In genomic region chr1:203536981-203537455, GRCh38 we compare ENCODE assay signal across 2 cellular contexts.
TF ChIP-seq lines count a peak whose summit lies in the region.

No MANE protein-coding gene starts in this region.

TF ChIP-seq in SK-N-SH, 30 proteins besides CTCF, POLR2A, EP300 and RAD21 (continued from another document):
- TF ChIP-seq REST (IDR thresholded peaks at IDR 0.05; ENCODE audit: low read depth, low read length) (no peak), TCF12 (IDR thresholded peaks at IDR 0.05) (no peak), USF2 (IDR thresholded peaks at IDR 0.05; ENCODE audit: borderline replicate concordance, low read depth, low read length) (no peak), MAX (IDR thresholded peaks at IDR 0.05; ENCODE audit: low read depth) (no peak), YY1 (IDR thresholded peaks at IDR 0.05; ENCODE audit: low read depth) (no peak), USF1 (IDR thresholded peaks at IDR 0.05; ENCODE audit: borderline replicate concordance, low read depth) (no peak), GATA2 (CRISPR knock-in tag; IDR thresholded peaks at IDR 0.05) (no peak), EZH2phosphoT487 (IDR thresholded peaks at IDR 0.05; ENCODE audit: borderline replicate concordance, low read depth) (no peak), NFIC (IDR thresholded peaks at IDR 0.05; ENCODE audit: borderline replicate concordance) (peak; percentile 68), MEF2A (IDR thresholded peaks at IDR 0.05; ENCODE audit: borderline replicate concordance, low read depth) (no peak), FOSL2 (IDR thresholded peaks at IDR 0.05; ENCODE audit: borderline replicate concordance, low read depth) (peak; percentile 28; the same call in 1 of the 2 replicates), FOXM1 (IDR thresholded peaks at IDR 0.05; ENCODE audit: low read depth) (no peak), ZBTB33 (IDR thresholded peaks at IDR 0.05; ENCODE audit: borderline replicate concordance, low read depth) (0 out of 2 replicates have a peak, but pooled peaks have one; percentile 28), FOXJ3 (CRISPR knock-in tag; IDR thresholded peaks at IDR 0.05) (no peak)

TF ChIP-seq in SK-N-SH treated with all-trans-retinoic acid at 6 μM for 48 hours, 23 proteins besides CTCF, POLR2A, EP300 and RAD21 (continued from another document):
- TF ChIP-seq CSRNP3 (CRISPR knock-in tag; IDR thresholded peaks at IDR 0.05) = no peak
- no peak for TF ChIP-seq ZFP30 (CRISPR knock-in tag; IDR thresholded peaks at IDR 0.05)
